Comparison of ENCODE assay signal across 8 cellular contexts in the genomic region with DNA sequence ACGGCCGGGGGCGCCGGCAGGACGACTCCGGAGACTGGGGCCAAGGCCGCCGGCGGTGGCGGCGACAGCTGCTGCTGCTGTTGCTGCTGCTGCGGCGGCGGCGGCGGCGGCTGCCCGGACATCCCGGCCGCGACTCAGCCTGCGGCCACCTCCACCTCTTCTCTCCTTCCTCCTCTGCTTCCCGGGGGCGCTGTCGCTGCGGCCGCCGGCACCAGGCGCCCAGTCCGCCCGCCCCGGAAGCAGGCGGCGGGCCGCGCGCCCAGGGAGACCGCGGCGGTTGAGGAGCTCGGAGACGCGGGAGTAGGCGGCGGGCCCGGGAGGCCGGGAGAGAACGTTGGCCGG. TPM values are rescaled to one million over a fixed set of nuclear protein-coding genes. Genes with fewer than 3 reads are reported as not detected.
DNase-seq lines count a peak whose midpoint lies in the region; ATAC-seq and TF ChIP-seq lines count a peak whose summit lies in the region.

No MANE protein-coding gene starts in this region.

- H3K9me3 ChIP-seq in mammary epithelial cell (replicated peaks; ENCODE audit: insufficient read depth, low read length): no peaks in the 10 kb centered on the region

- H3K56ac ChIP-seq in mesendoderm (ENCODE audit: low read length): peak overlapping the region; percentile 86

- H3K4me2 ChIP-seq in mammary epithelial cell (ENCODE audit: insufficient read depth, low read depth, low read length) (peak overlapping the region; percentile 21), mesendoderm (ENCODE audit: low read length) (no peak overlapping the region)

- H2BK5ac ChIP-seq in mesendoderm (ENCODE audit: low read length): peak overlapping the region; percentile 24

- intact Hi-C loops in mammary epithelial cell (cut with micrococcal nuclease): loop anchor here (2.0 to 5.0 kb wide), 4 partner anchors 21 to 101 kb away; a partner anchor contains a TSS

- peak overlapping the region; percentile 54 for H2BK120ac ChIP-seq in mesendoderm (ENCODE audit: low read depth, low read length)

- dilution Hi-C loops in mammary epithelial cell (cut with HindIII; ENCODE audit: low sequenced_read_pairs): no loop called here

- H2AK5ac ChIP-seq in mesendoderm (ENCODE audit: low read length): no peak overlapping the region

- peak overlapping the region; percentile 93 for H3K4ac ChIP-seq in mesendoderm (ENCODE audit: low read depth, low read length)

- TF ChIP-seq CTCF in 22Rv1 (IDR thresholded peaks at IDR 0.05) (peak; percentile 43), mammary epithelial cell (conservative IDR thresholded peaks at IDR 0.05 in 1 of 2, IDR thresholded peaks at IDR 0.05 in 1 of 2; ENCODE audit: extremely low read depth in 1 of 2, insufficient read depth in 1 of 2, low read depth in 1 of 2, low read length in 2 of 2) (peak in 1 of 2 donors; percentile 2)

- H3K4me1 ChIP-seq in mammary epithelial cell (ENCODE audit: insufficient read depth, low read length): peaks cover 14% of the 10 kb centered on the region
- no peaks in the 10 kb centered on the region for H3K4me1 ChIP-seq in mesendoderm (ENCODE audit: control insufficient read depth, low read depth, low read length)

- H3K36me3 ChIP-seq in mammary epithelial cell (ENCODE audit: insufficient read depth, low read length) (no peaks in the 10 kb centered on the region), mesendoderm (ENCODE audit: control insufficient read depth, insufficient read depth, low read length) (no peaks in the 10 kb centered on the region)

- H4K5ac ChIP-seq in mesendoderm (ENCODE audit: low read length): no peak overlapping the region

- no peak overlapping the region for H3K23ac ChIP-seq in mesendoderm (ENCODE audit: low read length)

- 0% methylated on average over 9 of the region's 49 CpGs for WGBS in mammary epithelial cell (ENCODE audit: low coverage, missing lambda C conversion rate)
- WGBS in mesendoderm (ENCODE audit: extremely low coverage, insufficient coverage, low lambda C conversion rate): no CpG with 5 or more reads among the region's 49 CpGs

- peak overlapping the region; percentile 22 to 97 (median 79) for H3K4me3 ChIP-seq in mammary epithelial cell (replicated peaks in 1 of 3; ENCODE audit: insufficient read depth in 1 of 3, low read depth in 2 of 3, low read length in 3 of 3)
- peak overlapping the region; percentile 61 for H3K4me3 ChIP-seq in mesendoderm (ENCODE audit: low read length)

- in situ Hi-C loops in mammary epithelial cell (cut with MboI; ENCODE audit: low sequenced_read_pairs in 2 of 2): no loop called here

- H3K18ac ChIP-seq in mesendoderm (ENCODE audit: low read length): peak overlapping the region; percentile 97

- no peak overlapping the region for H2BK15ac ChIP-seq in mesendoderm (replicated peaks; ENCODE audit: low read depth)

- H3K27me3 ChIP-seq in mammary epithelial cell (ENCODE audit: insufficient read depth, low read length): no peaks in the 10 kb centered on the region
- no peaks in the 10 kb centered on the region for H3K27me3 ChIP-seq in mesendoderm (ENCODE audit: insufficient read depth, low read length, poor library complexity)

- no TSS peak for BruUV-seq in mammary epithelial cell (replicated peaks; lab: Mats Ljungman, UMichigan)

- CTCF ChIA-PET in mammary epithelial cell (lab: Charles Lee; ENCODE audit: low non-redundant PET): interaction anchor here (0.6 kb wide), 1 partner anchor 1584 kb away, joined by 4 read pairs; no protein-coding TSS in a partner anchor

- no peaks in the 10 kb centered on the region for H4K20me1 ChIP-seq in mammary epithelial cell (ENCODE audit: insufficient read depth, low read length)

- peak overlapping the region; percentile 73 for H2AFZ ChIP-seq in mammary epithelial cell (ENCODE audit: low read depth, low read length)

- H4K8ac ChIP-seq in mesendoderm (ENCODE audit: low read depth, low read length): no peak overlapping the region

- no peak for TF ChIP-seq POLR2A in GM18505 (IDR thresholded peaks at IDR 0.05; ENCODE audit: borderline replicate concordance, extremely low read depth, insufficient read depth, insufficient read length)

- DNase-seq in OCI-M1 (lab: John Stamatoyannopoulos, UW): peak; percentile 91
- DNase-seq in mammary epithelial cell: no peak
- DNase-seq in mesendoderm: peak; percentile 72
- no peak for DNase-seq in midbrain (lab: John Stamatoyannopoulos, UW)

- peak; percentile 56 for ATAC-seq in GM18505 (IDR thresholded peaks at IDR 0.05; ENCODE audit: unreplicated experiment)
- peak; percentile 43 for ATAC-seq in HG02973 (IDR thresholded peaks at IDR 0.05; ENCODE audit: unreplicated experiment)
- ATAC-seq in HG03439 (IDR thresholded peaks at IDR 0.05; ENCODE audit: unreplicated experiment): no peak

- peaks cover 46% of the 10 kb centered on the region for H3K79me2 ChIP-seq in mammary epithelial cell (ENCODE audit: insufficient read depth, low read length)
- H3K79me2 ChIP-seq in mesendoderm (ENCODE audit: control insufficient read depth, insufficient read depth, low read length): peaks cover 31% of the 10 kb centered on the region

- H3K27ac ChIP-seq in 22Rv1 (peak overlapping the region; percentile 92), mammary epithelial cell (ENCODE audit: insufficient read depth, low read depth, low read length) (peak overlapping the region; percentile 71), mesendoderm (ENCODE audit: low read depth, low read length) (peak overlapping the region; percentile 96)

- H3K79me1 ChIP-seq in mesendoderm (ENCODE audit: low read length): peaks cover 7% of the 10 kb centered on the region

- H3K9ac ChIP-seq in mammary epithelial cell (ENCODE audit: insufficient read depth, low read length) (peak overlapping the region; percentile 76), mesendoderm (ENCODE audit: low read length) (peak overlapping the region; percentile 85)

RNA-seq across cellular contexts. Expression of a gene that starts 0.3 kb away (rescaled TPM):
- 10 to 100 TPM; 26.7 to 44.4 TPM for total RNA-seq in mammary epithelial cell
- 22.9 TPM for polyA plus RNA-seq in mammary epithelial cell
- 29.4 TPM for polyA minus RNA-seq in mammary epithelial cell
- polyA plus RNA-seq in mesendoderm (2013, experiment 1 of 2): 23.1 TPM
- polyA plus RNA-seq in mesendoderm (2013, experiment 2 of 2): 23.4 TPM

Comparison
In these comparisons a context has a peak if more than half of its experiments do, and no peak if none do; other contexts are left out.
1. DNase-seq: peak in OCI-M1 (single experiment) and mesendoderm (single experiment); none in mammary epithelial cell (single experiment) and midbrain (single experiment).
2. Peak in every context shown above with its lines, with median percentiles within 50 percentile points of each other: H3K27ac ChIP-seq.